ENCODE assay signal across 1 cellular context in genomic region chr1:118928739-118929554, GRCh38.
TF ChIP-seq lines count a peak whose summit lies in the region.

No MANE protein-coding gene starts in this region.

TF ChIP-seq in HepG2, 621 proteins besides CTCF, POLR2A, EP300 and RAD21 (continued from another document and continues in another):
- TF ChIP-seq ZBTB40 (IDR thresholded peaks at IDR 0.05), result no peak
- no peak for TF ChIP-seq ZBTB40 (CRISPR knock-in tag; IDR thresholded peaks at IDR 0.05)
- 0 out of 2 replicates have a peak, but pooled peaks have one; percentile 18 for TF ChIP-seq RARA (CRISPR knock-in tag; IDR thresholded peaks at IDR 0.05)
- TF ChIP-seq, protein P1, sequence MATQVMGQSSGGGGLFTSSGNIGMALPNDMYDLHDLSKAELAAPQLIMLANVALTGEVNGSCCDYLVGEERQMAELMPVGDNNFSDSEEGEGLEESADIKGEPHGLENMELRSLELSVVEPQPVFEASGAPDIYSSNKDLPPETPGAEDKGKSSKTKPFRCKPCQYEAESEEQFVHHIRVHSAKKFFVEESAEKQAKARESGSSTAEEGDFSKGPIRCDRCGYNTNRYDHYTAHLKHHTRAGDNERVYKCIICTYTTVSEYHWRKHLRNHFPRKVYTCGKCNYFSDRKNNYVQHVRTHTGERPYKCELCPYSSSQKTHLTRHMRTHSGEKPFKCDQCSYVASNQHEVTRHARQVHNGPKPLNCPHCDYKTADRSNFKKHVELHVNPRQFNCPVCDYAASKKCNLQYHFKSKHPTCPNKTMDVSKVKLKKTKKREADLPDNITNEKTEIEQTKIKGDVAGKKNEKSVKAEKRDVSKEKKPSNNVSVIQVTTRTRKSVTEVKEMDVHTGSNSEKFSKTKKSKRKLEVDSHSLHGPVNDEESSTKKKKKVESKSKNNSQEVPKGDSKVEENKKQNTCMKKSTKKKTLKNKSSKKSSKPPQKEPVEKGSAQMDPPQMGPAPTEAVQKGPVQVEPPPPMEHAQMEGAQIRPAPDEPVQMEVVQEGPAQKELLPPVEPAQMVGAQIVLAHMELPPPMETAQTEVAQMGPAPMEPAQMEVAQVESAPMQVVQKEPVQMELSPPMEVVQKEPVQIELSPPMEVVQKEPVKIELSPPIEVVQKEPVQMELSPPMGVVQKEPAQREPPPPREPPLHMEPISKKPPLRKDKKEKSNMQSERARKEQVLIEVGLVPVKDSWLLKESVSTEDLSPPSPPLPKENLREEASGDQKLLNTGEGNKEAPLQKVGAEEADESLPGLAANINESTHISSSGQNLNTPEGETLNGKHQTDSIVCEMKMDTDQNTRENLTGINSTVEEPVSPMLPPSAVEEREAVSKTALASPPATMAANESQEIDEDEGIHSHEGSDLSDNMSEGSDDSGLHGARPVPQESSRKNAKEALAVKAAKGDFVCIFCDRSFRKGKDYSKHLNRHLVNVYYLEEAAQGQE (IDR thresholded peaks at IDR 0.05; ENCODE audit: borderline replicate concordance in 1 of 2, low read depth in 1 of 2, low read length in 2 of 2), result peak; percentile 74 to 98
- TF ChIP-seq ZNF142 (CRISPR knock-in tag; IDR thresholded peaks at IDR 0.05), result no peak
- no peak for TF ChIP-seq KDM3A (CRISPR knock-in tag; IDR thresholded peaks at IDR 0.05; ENCODE audit: low read depth)
- no peak for TF ChIP-seq ZNF574 (CRISPR knock-in tag; IDR thresholded peaks at IDR 0.05)
- no peak for TF ChIP-seq KLF12 (CRISPR knock-in tag; IDR thresholded peaks at IDR 0.05; ENCODE audit: borderline replicate concordance)
- no peak for TF ChIP-seq ZC3H4 (CRISPR knock-in tag; IDR thresholded peaks at IDR 0.05; ENCODE audit: borderline replicate concordance)
- no peak for TF ChIP-seq NR1H2 (CRISPR knock-in tag; IDR thresholded peaks at IDR 0.05; ENCODE audit: borderline replicate concordance, low read depth)
- TF ChIP-seq HMG20B (CRISPR knock-in tag; conservative IDR thresholded peaks at IDR 0.05), result no peak
- TF ChIP-seq MIER3 (CRISPR knock-in tag; IDR thresholded peaks at IDR 0.05; ENCODE audit: borderline replicate concordance), result no peak
- TF ChIP-seq MIXL1 (CRISPR knock-in tag; IDR thresholded peaks at IDR 0.05), result 0 out of 2 replicates have a peak, but pooled peaks have one; percentile 58
- no peak for TF ChIP-seq PAF1 (CRISPR knock-in tag; IDR thresholded peaks at IDR 0.05)
- TF ChIP-seq KAT8 (CRISPR knock-in tag; IDR thresholded peaks at IDR 0.05), result 0 out of 2 replicates have a peak, but pooled peaks have one; percentile 49
- no peak for TF ChIP-seq IRF1 (CRISPR knock-in tag; IDR thresholded peaks at IDR 0.05; ENCODE audit: low read depth)
- TF ChIP-seq ATF1 (CRISPR knock-in tag; IDR thresholded peaks at IDR 0.05), result no peak
- peak; percentile 51; the same call in 1 of the 2 replicates for TF ChIP-seq ZNF331 (CRISPR knock-in tag; IDR thresholded peaks at IDR 0.05)
- TF ChIP-seq HCFC1 (IDR thresholded peaks at IDR 0.05; ENCODE audit: low read depth, low read length), result no peak
- peak; percentile 25; the same call in 1 of the 2 replicates for TF ChIP-seq ATF2 (CRISPR knock-in tag; IDR thresholded peaks at IDR 0.05)
- TF ChIP-seq FOXM1 (CRISPR knock-in tag; IDR thresholded peaks at IDR 0.05), result no peak
- no peak for TF ChIP-seq TFAP4 (IDR thresholded peaks at IDR 0.05; ENCODE audit: borderline replicate concordance, low read depth)
- TF ChIP-seq POLR2G (IDR thresholded peaks at IDR 0.05; ENCODE audit: low read depth, low read length), result no peak
- TF ChIP-seq, protein P2, sequence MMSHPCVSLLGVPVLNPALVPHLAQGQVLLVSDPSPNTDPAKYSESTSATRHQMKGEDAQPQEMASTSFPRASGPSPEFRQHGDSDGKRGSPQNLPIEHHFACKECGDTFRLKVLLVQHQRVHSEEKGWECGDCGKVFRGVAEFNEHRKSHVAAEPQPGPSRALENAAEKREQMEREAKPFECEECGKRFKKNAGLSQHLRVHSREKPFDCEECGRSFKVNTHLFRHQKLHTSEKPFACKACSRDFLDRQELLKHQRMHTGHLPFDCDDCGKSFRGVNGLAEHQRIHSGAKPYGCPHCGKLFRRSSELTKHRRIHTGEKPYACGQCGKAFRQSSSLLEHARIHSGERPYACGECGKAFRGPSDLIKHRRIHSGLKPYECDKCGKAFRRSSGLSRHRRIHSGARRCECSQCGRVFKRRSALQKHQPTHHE (CRISPR knock-in tag; IDR thresholded peaks at IDR 0.05; ENCODE audit: borderline replicate concordance), result no peak
- TF ChIP-seq ZNF614 (CRISPR knock-in tag; IDR thresholded peaks at IDR 0.05; ENCODE audit: borderline replicate concordance), result 0 out of 2 replicates have a peak, but pooled peaks have one; percentile 23
- TF ChIP-seq ZNF7 (CRISPR knock-in tag; IDR thresholded peaks at IDR 0.05), result no peak
- TF ChIP-seq MLLT10 (CRISPR knock-in tag; IDR thresholded peaks at IDR 0.05), result no peak
- no peak for TF ChIP-seq ZBTB20 (CRISPR knock-in tag; IDR thresholded peaks at IDR 0.05; ENCODE audit: borderline replicate concordance, low read depth)
